ENCODE assay signal across 8 cellular contexts in the genomic region with DNA sequence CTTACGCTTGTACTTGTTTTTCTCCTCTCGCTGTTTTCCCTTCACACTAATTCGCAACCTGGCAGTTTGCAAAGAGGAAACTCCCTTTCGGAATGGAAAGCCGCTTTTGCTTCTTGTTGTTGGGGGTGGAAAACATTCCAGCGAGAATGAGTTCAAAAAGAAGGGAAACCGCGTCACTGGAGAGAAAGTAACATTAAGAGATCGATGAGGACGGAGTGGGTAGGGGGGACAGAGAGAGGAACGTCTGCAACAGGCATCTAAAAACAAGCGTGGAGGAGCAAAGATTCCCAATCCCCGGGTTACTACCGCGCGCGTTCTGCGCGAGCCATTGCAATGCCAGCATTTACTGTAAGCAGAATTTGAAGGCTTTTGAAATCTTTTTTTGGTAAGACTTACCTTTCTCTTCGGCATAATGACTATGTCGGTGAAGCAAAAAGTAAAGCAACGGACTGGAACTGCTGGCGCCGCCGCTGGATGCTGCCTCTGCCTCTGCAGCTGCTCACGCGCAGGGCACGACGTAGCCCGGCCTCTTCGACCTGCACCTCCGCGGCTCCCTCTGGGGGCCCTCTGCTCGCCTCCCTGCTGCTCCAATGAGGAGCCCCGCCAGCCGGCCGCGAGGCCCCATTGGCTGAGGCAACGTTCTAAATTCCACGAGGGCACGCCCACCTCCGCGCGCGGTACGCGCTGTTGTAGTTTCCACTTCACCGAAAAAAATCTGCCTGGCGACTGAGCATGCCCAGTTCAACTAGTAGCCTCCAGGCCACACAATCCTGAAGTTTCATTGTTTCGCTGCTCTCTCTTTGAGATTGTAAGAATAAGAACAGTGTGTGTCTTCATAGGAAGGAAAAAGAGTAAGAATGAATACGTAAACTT. TPM values are rescaled to one million over a fixed set of nuclear protein-coding genes. Genes with fewer than 3 reads are reported as not detected.
DNase-seq lines count a peak whose midpoint lies in the region; ATAC-seq and TF ChIP-seq lines count a peak whose summit lies in the region.

A gene (minus strand): TSS at position 533 of the 873 bp plus-strand sequence.

- DNase-seq in NCI-H187 treated with DMSO at 0.1 percent for 48 hours (lab: John Stamatoyannopoulos, UW): peak; percentile 78
- peak; percentile 80 for DNase-seq in T-helper 9 cell
- DNase-seq in astrocyte of the cerebellum (ENCODE audit: low read depth): peak; percentile 76
- peak; percentile 87 for DNase-seq in hepatic stellate cell (ENCODE audit: low spot score)
- DNase-seq in aorta: peak; percentile 98

- no peaks in the 10 kb centered on the region for H3K4me1 ChIP-seq in rectal smooth muscle tissue (ENCODE audit: control insufficient read depth, insufficient read depth, low read length)
- no peaks in the 10 kb centered on the region for H3K4me1 ChIP-seq in aorta (ENCODE audit: control insufficient read depth in 1 of 2, insufficient read depth in 2 of 2, low read length in 2 of 2)

- peak within 1 kb of the TSS; percentile 79 for H3K4me3 ChIP-seq in astrocyte of the cerebellum (ENCODE audit: low read depth, low read length)
- H3K4me3 ChIP-seq in rectal smooth muscle tissue (ENCODE audit: low read length): peak within 1 kb of the TSS; percentile 97
- peak within 1 kb of the TSS; percentile 82 to 86 for H3K4me3 ChIP-seq in aorta (ENCODE audit: low read length in 2 of 2)

- H3K9me3 ChIP-seq in aorta (ENCODE audit: control insufficient read depth, low read length): no peaks in the 10 kb centered on the region

- intact Hi-C loops in aorta (cut with DNase I): loop anchor here (1.0 to 5.0 kb wide), 4 partner anchors 156 to 1772 kb away; a partner anchor contains a TSS

- ATAC-seq in GM18502 (IDR thresholded peaks at IDR 0.05; ENCODE audit: poor library complexity, unreplicated experiment) (peak; percentile 92), HG02943 (IDR thresholded peaks at IDR 0.05; ENCODE audit: low read depth, unreplicated experiment) (peak; percentile 93), aorta (ENCODE audit: low FRiP score) (peak; percentile 98)

- peak within 1 kb of the TSS; percentile 89 for H3K9ac ChIP-seq in rectal smooth muscle tissue (ENCODE audit: low read length)

- H3K27me3 ChIP-seq in rectal smooth muscle tissue (ENCODE audit: control insufficient read depth, insufficient read depth, low read length) (no peaks in the 10 kb centered on the region), aorta (ENCODE audit: control insufficient read depth in 1 of 2, insufficient read depth in 2 of 2, low read length in 1 of 2) (no peaks in the 10 kb centered on the region)

- H3K27ac ChIP-seq in rectal smooth muscle tissue (ENCODE audit: low read depth, low read length) (peak within 1 kb of the TSS; percentile 95), aorta (ENCODE audit: low read depth in 1 of 2, low read length in 2 of 2) (peak within 1 kb of the TSS; percentile 58 to 78)

- in situ Hi-C loops in astrocyte of the cerebellum (cut with HindIII; ENCODE audit: low sequenced_read_pairs): no loop called here

- no peak for TF ChIP-seq CTCF in astrocyte of the cerebellum (IDR thresholded peaks at IDR 0.05; ENCODE audit: low read depth, low read length, missing control alignments)

- 3% methylated on average over 51 of the region's 51 CpGs for WGBS in aorta, 2 donors

- no peaks in the 10 kb centered on the region for H3K36me3 ChIP-seq in rectal smooth muscle tissue (ENCODE audit: control insufficient read depth, insufficient read depth, low read length)
- no peaks in the 10 kb centered on the region for H3K36me3 ChIP-seq in aorta (ENCODE audit: control insufficient read depth in 1 of 2, insufficient read depth in 2 of 2, low read length in 1 of 2)

RNA-seq across cellular contexts. Expression of the gene that starts here (rescaled TPM):
- total RNA-seq in aorta: 10 to 100 TPM; 41.0 to 51.4 TPM
- polyA plus RNA-seq in aorta: 100 to 1,000 TPM in 1 of 2 donors, 10 to 100 TPM in 1; 96.0 to 131 TPM

Comparison
In these comparisons a context has a peak if more than half of its experiments do, and no peak if none do; other contexts are left out.
1. Peak in every context shown above with its lines: DNase-seq, ATAC-seq, H3K4me3 ChIP-seq and H3K27ac ChIP-seq.